In genomic region chr17:76529224-76529642, GRCh38 we compare ENCODE assay signal across 1 cellular context.
TF ChIP-seq lines count a peak whose summit lies in the region.

No MANE protein-coding gene starts in this region.

TF ChIP-seq in GM23338, 12 proteins besides CTCF, POLR2A, EP300 and RAD21 (continued from another document):
- TF ChIP-seq ZNF462 (CRISPR knock-in tag; IDR thresholded peaks at IDR 0.05) = no peak
- no peak for TF ChIP-seq ZNF331 (CRISPR knock-in tag; IDR thresholded peaks at IDR 0.05; ENCODE audit: low read depth)
- no peak for TF ChIP-seq EZH2phosphoT487 (IDR thresholded peaks at IDR 0.05; ENCODE audit: unreplicated experiment)
